ENCODE assay signal across 8 cellular contexts in genomic region chr16:85611205-85611454, GRCh38. TPM values are rescaled to one million over a fixed set of nuclear protein-coding genes. Genes with fewer than 3 reads are reported as not detected.
DNase-seq lines count a peak whose midpoint lies in the region; ATAC-seq, FAIRE-seq and TF ChIP-seq lines count a peak whose summit lies in the region.

No MANE protein-coding gene starts in this region.

- TF ChIP-seq POLR2A in esophagus muscularis mucosa (IDR thresholded peaks at IDR 0.05; ENCODE audit: low read depth) = no peak

- H4K8ac ChIP-seq in neuronal stem cell (ENCODE audit: low read depth, low read length) = no peak overlapping the region

- peaks cover 13% of the 10 kb centered on the region for H3F3A ChIP-seq in DOHH2 (ENCODE audit: control insufficient read depth, insufficient read depth)

- no peaks in the 10 kb centered on the region for H3K9me3 ChIP-seq in DOHH2 (ENCODE audit: control insufficient read depth, insufficient read depth, low read length)
- H3K9me3 ChIP-seq in esophagus muscularis mucosa = no peaks in the 10 kb centered on the region
- H3K9me3 ChIP-seq in neuronal stem cell (replicated peaks in 1 of 2; ENCODE audit: control insufficient read depth in 2 of 2, insufficient read depth in 1 of 2, low read depth in 1 of 2, low read length in 2 of 2) = no peaks in the 10 kb centered on the region

- no peak overlapping the region for H2BK12ac ChIP-seq in neuronal stem cell (ENCODE audit: low read length)

- peak overlapping the region; percentile 75 for H2AFZ ChIP-seq in neuronal stem cell (ENCODE audit: low read length)

- no peak for TF ChIP-seq CTCF in DOHH2 (IDR thresholded peaks at IDR 0.05; ENCODE audit: low read depth, low read length, poor library complexity, severe bottlenecking)
- no peak for TF ChIP-seq CTCF in esophagus muscularis mucosa (IDR thresholded peaks at IDR 0.05)
- no peak for TF ChIP-seq CTCF in D721Med (IDR thresholded peaks at IDR 0.05; ENCODE audit: insufficient read depth, missing control alignments)

- peak overlapping the region; percentile 83 for H2AK5ac ChIP-seq in neuronal stem cell (ENCODE audit: low read depth, low read length)

- H3K23ac ChIP-seq in neuronal stem cell (ENCODE audit: low read depth, low read length, poor library complexity) = peak overlapping the region; percentile 95

- peaks cover 9% of the 10 kb centered on the region; the same call in 1 of the 2 replicates for H3K27me3 ChIP-seq in DOHH2 (ENCODE audit: control insufficient read depth, low read length)
- no peaks in the 10 kb centered on the region for H3K27me3 ChIP-seq in esophagus muscularis mucosa
- peaks cover 0 to 39% (median 0%) of the 10 kb centered on the region in 3 experiments for H3K27me3 ChIP-seq in neuronal stem cell (ENCODE audit: control insufficient read depth in 3 of 3, insufficient read depth in 3 of 3, low read depth in 1 of 3, low read length in 3 of 3)

- H4K91ac ChIP-seq in neuronal stem cell (ENCODE audit: low read depth, low read length, poor library complexity) = no peak overlapping the region

- peaks cover 2% of the 10 kb centered on the region for H3K79me1 ChIP-seq in neuronal stem cell (ENCODE audit: low read depth, low read length)

- no peak overlapping the region for H3K14ac ChIP-seq in neuronal stem cell (ENCODE audit: low read length)

- no peak for TF ChIP-seq EP300 in esophagus muscularis mucosa (IDR thresholded peaks at IDR 0.05)

- peak overlapping the region; percentile 2 for H2BK15ac ChIP-seq in neuronal stem cell (ENCODE audit: low read length)

- peak overlapping the region; percentile 96 for H3K18ac ChIP-seq in neuronal stem cell (ENCODE audit: low read length)

- no peak overlapping the region for H3K4ac ChIP-seq in neuronal stem cell (ENCODE audit: low read length)

- H3K4me1 ChIP-seq in DOHH2 (ENCODE audit: control insufficient read depth, low read length) (peaks cover 69% of the 10 kb centered on the region), esophagus muscularis mucosa (peaks cover 65 to 86% (median 84%) of the 10 kb centered on the region in 4 donors), neuronal stem cell (ENCODE audit: control insufficient read depth in 2 of 2, insufficient read depth in 1 of 2, low read depth in 1 of 2, low read length in 2 of 2) (peaks cover 36 to 59% of the 10 kb centered on the region in 2 donors)

- H3K9me2 ChIP-seq in DOHH2 (replicated peaks; ENCODE audit: control insufficient read depth, low read length) = no peaks in the 10 kb centered on the region

- DNase-seq in RPMI7951 (ENCODE audit: low read depth) = peak; percentile 33
- DNase-seq in esophagus muscularis mucosa (ENCODE audit: extremely low spot score) = no peak
- DNase-seq in neuronal stem cell (ENCODE audit: low spot score) = no peak
- no peak for DNase-seq in NCI-H128 (lab: John Stamatoyannopoulos, UW; ENCODE audit: unreplicated experiment)
- DNase-seq in D721Med (ENCODE audit: insufficient read length, low spot score) = no peak

- H3K27ac ChIP-seq in DOHH2 (ENCODE audit: low read depth, low read length) (peak overlapping the region; percentile 64), esophagus muscularis mucosa (replicated peaks in 1 of 4) (peak overlapping the region; percentile 87 to 92 (median 90)), neuronal stem cell (replicated peaks; ENCODE audit: low read length) (no peak overlapping the region)

- no peak for ATAC-seq in GM18868 (IDR thresholded peaks at IDR 0.05; ENCODE audit: unreplicated experiment)
- no peak for ATAC-seq in HG03354 (IDR thresholded peaks at IDR 0.05; ENCODE audit: poor library complexity, severe bottlenecking, unreplicated experiment)

- intact Hi-C loops in esophagus muscularis mucosa (cut with DNase I) = loop anchor here (2.0 to 10.0 kb wide), 2 partner anchors 56 to 296 kb away; no protein-coding TSS in a partner anchor

- FAIRE-seq in D721Med (lab: Jason Lieb, UNC) = no peak

- peak overlapping the region; percentile 80 for H3K4me3 ChIP-seq in DOHH2 (ENCODE audit: low read length)
- peak overlapping the region; percentile 71 to 94 (median 74) for H3K4me3 ChIP-seq in esophagus muscularis mucosa
- H3K4me3 ChIP-seq in neuronal stem cell (ENCODE audit: low read length in 2 of 2) = peak overlapping the region; percentile 68 to 70

- H3K9ac ChIP-seq in neuronal stem cell (ENCODE audit: low read depth, low read length, poor library complexity) = peak overlapping the region; percentile 68

- H3K36me3 ChIP-seq in DOHH2 (ENCODE audit: control insufficient read depth, low read length) (no peaks in the 10 kb centered on the region), esophagus muscularis mucosa (no peaks in the 10 kb centered on the region), neuronal stem cell (replicated peaks in 1 of 2; ENCODE audit: control insufficient read depth in 2 of 2, insufficient read depth in 2 of 2, low read length in 2 of 2) (no peaks in the 10 kb centered on the region)

- H3K79me2 ChIP-seq in DOHH2 (ENCODE audit: control insufficient read depth, low read length) = peaks cover 19% of the 10 kb centered on the region

- H3K4me2 ChIP-seq in DOHH2 (ENCODE audit: low read length) (peak overlapping the region; percentile 86), neuronal stem cell (ENCODE audit: insufficient read depth, low read length, poor library complexity, severe bottlenecking) (peak overlapping the region; percentile 100)

- H2BK120ac ChIP-seq in neuronal stem cell (ENCODE audit: low read depth, low read length) = no peak overlapping the region

- peak overlapping the region; percentile 49 for H2BK5ac ChIP-seq in neuronal stem cell (ENCODE audit: low read length)

- 2% methylated on average over 13 of the region's 21 CpGs for WGBS in esophagus muscularis mucosa
- WGBS in neuronal stem cell (ENCODE audit: extremely low coverage in 2 of 2, insufficient read length in 2 of 2, insufficient replicate concordance in 1 of 2), 2 donors = no CpG with 5 or more reads among the region's 21 CpGs

- peaks cover 25% of the 10 kb centered on the region for H4K20me1 ChIP-seq in DOHH2 (ENCODE audit: control insufficient read depth, insufficient read depth, low read depth, low read length)

RNA-seq across cellular contexts. Expression of gene GSE1, which starts 2.0 kb away (rescaled TPM):
- total RNA-seq in RPMI7951 (2014; rRNA removed; shearing (Covaris generic)) = 7.0 and 10.1 TPM in 2 replicates
- 10 to 100 TPM; 45.4 to 79.4 (median 49.5) TPM for total RNA-seq in esophagus muscularis mucosa
- 5.7 TPM for polyA plus RNA-seq in neuronal stem cell (2013, experiment 1 of 2)
- 6.2 TPM for polyA plus RNA-seq in neuronal stem cell (2013, experiment 2 of 2)
